ENCODE assay signal across 27 cellular contexts in the genomic region with DNA sequence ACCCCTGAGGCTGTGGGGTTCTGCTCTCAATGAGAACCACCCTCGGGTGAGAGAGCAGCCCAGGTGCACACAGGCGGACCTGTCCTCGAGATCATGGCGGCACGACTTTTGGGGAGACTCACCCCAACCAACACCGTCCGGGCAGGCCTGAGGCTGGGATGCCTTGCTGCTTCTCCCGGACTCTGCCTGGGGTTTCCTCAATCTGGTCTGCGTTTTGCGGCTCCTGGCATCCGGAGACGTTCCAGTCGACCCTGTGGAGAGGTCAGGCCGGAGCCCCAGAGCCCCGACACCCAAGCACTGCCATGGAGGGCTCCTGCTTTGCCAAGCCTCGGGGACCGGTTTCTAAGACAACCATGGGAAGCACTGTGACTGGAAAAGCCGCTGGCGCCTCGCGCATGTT.
DNase-seq lines count a peak whose midpoint lies in the region; ATAC-seq and TF ChIP-seq lines count a peak whose summit lies in the region.
"Had no signal": no experiment of that assay in that cellular context is flagged by ENCODE, and none has a peak within 500 bp of the region (broad histone marks: within the 10 kb centered on the region; RNA-seq: fewer than 3 reads in every experiment).

No MANE protein-coding gene starts in this region.

- H3K4me3 Mint-ChIP-seq in osteocyte (ENCODE audit: unreplicated experiment), result no peak overlapping the region
- H3K4me3 Mint-ChIP-seq: CD4-positive, alpha-beta T cell; GM23338; H9 had no signal

- H3K27me3 ChIP-seq in RWPE2 (ENCODE audit: insufficient read depth, poor library complexity, severe bottlenecking), result no peaks in the 10 kb centered on the region
- no peaks in the 10 kb centered on the region for H3K27me3 ChIP-seq in suprapubic skin
- H3K27me3 ChIP-seq: BLaER1 treated with 17β-estradiol and CSF1 and Interleukin-3, amounts not matched to agents 10 nM and 100 nM; MG63 had no signal

- H3K4me1 ChIP-seq in RWPE2 (ENCODE audit: insufficient read depth, poor library complexity, severe bottlenecking), result no peaks in the 10 kb centered on the region
- no peaks in the 10 kb centered on the region for H3K4me1 ChIP-seq in suprapubic skin
- H3K4me1 ChIP-seq: BLaER1 treated with 17β-estradiol and CSF1 and Interleukin-3, amounts not matched to agents 10 nM and 100 nM had no signal

- H3K27me3 Mint-ChIP-seq in osteocyte (ENCODE audit: unreplicated experiment), result no peaks in the 10 kb centered on the region
- H3K27me3 Mint-ChIP-seq: CD4-positive, alpha-beta T cell had no signal

- H3K4me1 Mint-ChIP-seq in osteocyte (ENCODE audit: unreplicated experiment), result no peaks in the 10 kb centered on the region
- H3K4me1 Mint-ChIP-seq: GM23338, H9 had no signal

- H3K9me3 Mint-ChIP-seq in osteocyte (ENCODE audit: unreplicated experiment), result peaks cover 18% of the 10 kb centered on the region

- no peaks in the 10 kb centered on the region for H3K36me3 Mint-ChIP-seq in osteocyte (ENCODE audit: unreplicated experiment)

- TF ChIP-seq POLR2A in suprapubic skin (IDR thresholded peaks at IDR 0.05), result no peak

- ATAC-seq in RWPE2 (ENCODE audit: low read depth) (no peak), HG03159 (IDR thresholded peaks at IDR 0.05; ENCODE audit: unreplicated experiment) (no peak)
- ATAC-seq: GM23338 had no signal

- peak; percentile 2 for DNase-seq in activated T-cell treated with anti-CD3 and anti-CD28 coated beads, Interleukin-2, amount 50 U/mL, for 1 hour
- DNase-seq in activated T-cell treated with anti-CD3 and anti-CD28 coated beads for 4 hours, result no peak
- peak; percentile 34 for DNase-seq in RWPE2 (ENCODE audit: low spot score)
- DNase-seq in osteocyte (ENCODE audit: extremely low spot score, unreplicated experiment), result peak; percentile 80
- DNase-seq in suprapubic skin (ENCODE audit: low spot score in 2 of 2), result peak; percentile 36 to 69
- no peak for DNase-seq in DMS79 (lab: John Stamatoyannopoulos, UW)
- DNase-seq in activated CD8-positive, alpha-beta memory T cell treated with anti-CD3 and anti-CD28 coated beads, Interleukin-2, amount 50 U/mL, for 4 hours, result no peak
- DNase-seq: DMS53, H9, IMR-90, KG1, MG63, NCI-H1417, NCI-H1694, NCI-H2029 treated with DMSO at 0.1 percent for 48 hours, NCI-H2171, NCI-H226, NCI-H510A, NCI-H69, PC-9, RPMI8226, SIG-M5 had no signal

- 83% methylated on average over 21 of the region's 21 CpGs for WGBS in suprapubic skin

- no peak overlapping the region for H3K27ac ChIP-seq in RWPE2 (ENCODE audit: poor library complexity, severe bottlenecking)
- H3K27ac ChIP-seq in suprapubic skin, result no peak overlapping the region
- H3K27ac ChIP-seq: BLaER1 treated with 17β-estradiol and CSF1 and Interleukin-3, amounts not matched to agents 10 nM and 100 nM; PC-9; SK-N-MC had no signal

- TF ChIP-seq CTCF in RWPE2 (IDR thresholded peaks at IDR 0.05; ENCODE audit: poor library complexity, severe bottlenecking) (no peak), osteocyte (IDR thresholded peaks at IDR 0.05) (no peak), suprapubic skin (IDR thresholded peaks at IDR 0.05) (no peak)

- H3K36me3 ChIP-seq in RWPE2 (ENCODE audit: low read depth) (no peaks in the 10 kb centered on the region), suprapubic skin (no peaks in the 10 kb centered on the region)
- H3K36me3 ChIP-seq: BLaER1 treated with 17β-estradiol and CSF1 and Interleukin-3, amounts not matched to agents 10 nM and 100 nM; MG63 had no signal

- H3K4me3 ChIP-seq in RWPE2 (ENCODE audit: severe bottlenecking) (no peak overlapping the region), suprapubic skin (no peak overlapping the region)
- H3K4me3 ChIP-seq: BLaER1 treated with 17β-estradiol and CSF1 and Interleukin-3, amounts not matched to agents 10 nM and 100 nM; GM23338; MG63; PC-9; SK-N-MC had no signal

- TF ChIP-seq EP300 in suprapubic skin (IDR thresholded peaks at IDR 0.05), result no peak

- peaks cover 10% of the 10 kb centered on the region for H3K9me3 ChIP-seq in RWPE2 (ENCODE audit: severe bottlenecking)
- H3K9me3 ChIP-seq in suprapubic skin, result no peaks in the 10 kb centered on the region
- H3K9me3 ChIP-seq: MG63 had no signal

- H3K27ac Mint-ChIP-seq in osteocyte (ENCODE audit: unreplicated experiment), result no peak overlapping the region
- H3K27ac Mint-ChIP-seq: CD4-positive, alpha-beta T cell; GM23338; H9 had no signal

Comparison
In these comparisons a context has a peak if more than half of its experiments do, and no peak if none do; other contexts are left out.
1. DNase-seq: peak in activated T-cell treated with anti-CD3 and anti-CD28 coated beads, Interleukin-2, amount 50 U/mL, for 1 hour (single experiment), RWPE2 (single experiment), osteocyte (single experiment) and suprapubic skin (2 of 2); none in activated T-cell treated with anti-CD3 and anti-CD28 coated beads for 4 hours (single experiment), DMS79 (single experiment) and activated CD8-positive, alpha-beta memory T cell treated with anti-CD3 and anti-CD28 coated beads, Interleukin-2, amount 50 U/mL, for 4 hours (single experiment).